Comparison of ENCODE assay signal across 19 cellular contexts in the genomic region with DNA sequence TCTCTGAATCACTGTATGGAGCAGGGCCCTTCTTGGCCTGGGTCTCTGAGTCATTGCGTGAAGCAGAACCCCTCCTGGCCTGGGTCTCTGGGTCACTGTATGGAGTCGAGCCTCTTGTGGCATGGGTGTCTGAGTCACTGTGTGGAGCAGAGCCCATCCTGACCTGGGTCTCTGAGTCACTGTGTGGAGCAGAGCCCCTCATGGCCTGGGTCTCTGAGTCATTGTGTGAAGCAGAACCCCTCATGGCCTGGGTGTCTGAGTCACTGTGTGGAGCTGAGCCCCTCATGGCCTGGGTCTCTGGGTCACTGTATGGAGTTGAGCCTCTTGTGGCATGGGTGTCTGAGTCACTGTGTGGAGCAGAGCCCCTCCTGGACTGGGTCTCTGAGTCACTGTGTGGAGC.
DNase-seq lines count a peak whose midpoint lies in the region; ATAC-seq and TF ChIP-seq lines count a peak whose summit lies in the region.
"Had no signal": no experiment of that assay in that cellular context is flagged by ENCODE, and none has a peak within 500 bp of the region (broad histone marks: within the 10 kb centered on the region; RNA-seq: fewer than 3 reads in every experiment).

No MANE protein-coding gene starts in this region.

- H3K36me3 ChIP-seq in mesenchymal stem cell (ENCODE audit: control insufficient read depth in 1 of 2, insufficient read depth in 2 of 2, low read depth in 1 of 2, low read length in 2 of 2) (no peaks in the 10 kb centered on the region), mucosa of descending colon (ENCODE audit: low read depth) (no peaks in the 10 kb centered on the region)
- H3K36me3 ChIP-seq: gastrocnemius medialis, tibial nerve had no signal

- no peak overlapping the region for H4K91ac ChIP-seq in mesenchymal stem cell (ENCODE audit: low read length)

- H3K9ac ChIP-seq in mesenchymal stem cell (ENCODE audit: low read length), result no peak overlapping the region

- WGBS in mesenchymal stem cell, result 73% methylated on average over 2 of the region's 2 CpGs

- peaks cover 11% of the 10 kb centered on the region for H3K9me3 Mint-ChIP-seq in activated CD8-positive, alpha-beta T cell treated with anti-CD3 and anti-CD28 coated beads for 36 hours
- no peaks in the 10 kb centered on the region for H3K9me3 Mint-ChIP-seq in activated CD8-positive, alpha-beta T cell treated with anti-CD3 and anti-CD28 coated beads, Interleukin-2, amount 10 ng/mL, durations not matched to agents 7 days and 5 days (ENCODE audit: insufficient read depth)

- no peak overlapping the region for H2BK120ac ChIP-seq in mesenchymal stem cell (ENCODE audit: low read depth, low read length)

- intact Hi-C loops in activated CD8-positive, alpha-beta T cell treated with anti-CD3 and anti-CD28 coated beads for 36 hours (cut with micrococcal nuclease), result no loop called here
- intact Hi-C loops in mucosa of descending colon (cut with DNase I, micrococcal nuclease), result no loop called here

- H3K4me2 ChIP-seq in mesenchymal stem cell (ENCODE audit: low read length, poor library complexity, severe bottlenecking), result no peak overlapping the region
- H3K4me2 ChIP-seq: PC-9 had no signal

- POLR2A ChIA-PET in activated CD8-positive, alpha-beta T cell treated with anti-CD3 and anti-CD28 coated beads for 36 hours (lab: Charles Lee), result no interaction called here
- POLR2A ChIA-PET in activated CD8-positive, alpha-beta T cell treated with anti-CD3 and anti-CD28 coated beads, Interleukin-2, amount 10 ng/mL, durations not matched to agents 7 days and 5 days (lab: Charles Lee), result no interaction called here
- POLR2A ChIA-PET in RWPE1 (lab: Yijun Ruan, JAX; ENCODE audit: low non-redundant PET), result no interaction called here

- no peaks in the 10 kb centered on the region for H3K79me1 ChIP-seq in mesenchymal stem cell (replicated peaks; ENCODE audit: low read length, poor library complexity, severe bottlenecking)

- no peak overlapping the region for H3K23ac ChIP-seq in mesenchymal stem cell (ENCODE audit: low read length in 2 of 2)

- H2BK15ac ChIP-seq in mesenchymal stem cell (ENCODE audit: low read depth, poor library complexity, severe bottlenecking), result no peak overlapping the region

- H3K27ac ChIP-seq in mesenchymal stem cell (ENCODE audit: low read length, poor library complexity, severe bottlenecking) (no peak overlapping the region), RWPE1 (no peak overlapping the region)
- H3K27ac ChIP-seq: coronary artery, gastrocnemius medialis, PC-9, tibial nerve had no signal

- no peak overlapping the region for H3K4me3 Mint-ChIP-seq in activated CD8-positive, alpha-beta T cell treated with anti-CD3 and anti-CD28 coated beads for 36 hours
- no peak overlapping the region for H3K4me3 Mint-ChIP-seq in activated CD8-positive, alpha-beta T cell treated with anti-CD3 and anti-CD28 coated beads, Interleukin-2, amount 10 ng/mL, durations not matched to agents 7 days and 5 days

- H3K4ac ChIP-seq in mesenchymal stem cell (ENCODE audit: low read depth in 1 of 2, low read length in 2 of 2), result no peak overlapping the region

- H3K4me1 ChIP-seq in mesenchymal stem cell (ENCODE audit: control insufficient read depth, insufficient read depth, low read depth, low read length), result peaks cover 5% of the 10 kb centered on the region
- H3K4me1 ChIP-seq in mucosa of descending colon (ENCODE audit: low read depth), result no peaks in the 10 kb centered on the region
- H3K4me1 ChIP-seq: gastrocnemius medialis, tibial nerve had no signal

- H2BK12ac ChIP-seq in mesenchymal stem cell (ENCODE audit: low read length in 2 of 2), result no peak overlapping the region

- no peak overlapping the region for H3K18ac ChIP-seq in mesenchymal stem cell (ENCODE audit: low read depth in 1 of 2, low read length in 2 of 2)

- H2AK5ac ChIP-seq in mesenchymal stem cell (ENCODE audit: low read length, severe bottlenecking), result no peak overlapping the region

- peak; percentile 13 for DNase-seq in activated CD8-positive, alpha-beta T cell treated with anti-CD3 and anti-CD28 coated beads for 36 hours
- no peak for DNase-seq in activated CD8-positive, alpha-beta T cell treated with anti-CD3 and anti-CD28 coated beads, Interleukin-2, amount 10 ng/mL, durations not matched to agents 7 days and 5 days
- DNase-seq in HK-2 (ENCODE audit: unreplicated experiment) (peak; percentile 35), amniotic epithelial cell (ENCODE audit: low read depth) (peak; percentile 13), mesenchymal stem cell (peak; percentile 17), mucosa of descending colon (no peak), RWPE1 (ENCODE audit: low spot score) (no peak)
- no peak for DNase-seq in stimulated activated CD4-positive, alpha-beta T cell treated with anti-CD3 and anti-CD28 coated beads, Interleukin-2, amount 100 ng/mL, for 48 hours
- DNase-seq: activated CD8-positive, alpha-beta memory T cell treated with anti-CD3 and anti-CD28 coated beads for 24 hours; activated effector memory CD4-positive, alpha-beta T cell treated with anti-CD3 and anti-CD28 coated beads, Interleukin-2, amount 50 U/mL, for 16 hours; gastrocnemius medialis; left ventricle myocardium superior; NCI-H1417; NCI-H2171; NCI-H82; PC-9; stimulated activated CD4-positive, alpha-beta T cell treated with anti-CD3 and anti-CD28 coated beads, Interleukin-4, amount 100 ng/mL, for 4 hours had no signal

- H3K27me3 ChIP-seq in mesenchymal stem cell (ENCODE audit: control insufficient read depth in 1 of 2, insufficient read depth in 1 of 2, low read length in 2 of 2), result peaks cover 14 to 49% of the 10 kb centered on the region in 2 experiments

- peaks cover 2% of the 10 kb centered on the region for H3K4me1 Mint-ChIP-seq in activated CD8-positive, alpha-beta T cell treated with anti-CD3 and anti-CD28 coated beads for 36 hours (ENCODE audit: low read depth)
- no peaks in the 10 kb centered on the region for H3K4me1 Mint-ChIP-seq in activated CD8-positive, alpha-beta T cell treated with anti-CD3 and anti-CD28 coated beads, Interleukin-2, amount 10 ng/mL, durations not matched to agents 7 days and 5 days (ENCODE audit: low read depth)

- H3K9me3 ChIP-seq in mesenchymal stem cell (ENCODE audit: control insufficient read depth, low read length), result peaks cover 17% of the 10 kb centered on the region
- H3K9me3 ChIP-seq in mucosa of descending colon, result no peaks in the 10 kb centered on the region
- H3K9me3 ChIP-seq: gastrocnemius medialis had no signal

- H3K27ac Mint-ChIP-seq in activated CD8-positive, alpha-beta T cell treated with anti-CD3 and anti-CD28 coated beads for 36 hours, result no peak overlapping the region
- no peak overlapping the region for H3K27ac Mint-ChIP-seq in activated CD8-positive, alpha-beta T cell treated with anti-CD3 and anti-CD28 coated beads, Interleukin-2, amount 10 ng/mL, durations not matched to agents 7 days and 5 days

- no peak overlapping the region for H2BK5ac ChIP-seq in mesenchymal stem cell (ENCODE audit: low read depth, low read length, poor library complexity, severe bottlenecking)

- H2AFZ ChIP-seq in mesenchymal stem cell (ENCODE audit: low read depth, low read length), result no peak overlapping the region
- H2AFZ ChIP-seq: PC-9 had no signal

- no peak overlapping the region for H4K8ac ChIP-seq in mesenchymal stem cell (ENCODE audit: low read length)

- no peak overlapping the region for H3K14ac ChIP-seq in mesenchymal stem cell (ENCODE audit: low read length in 2 of 2)

- peak; percentile 51 for ATAC-seq in activated CD8-positive, alpha-beta T cell treated with anti-CD3 and anti-CD28 coated beads for 36 hours
- no peak for ATAC-seq in activated CD8-positive, alpha-beta T cell treated with anti-CD3 and anti-CD28 coated beads, Interleukin-2, amount 10 ng/mL, durations not matched to agents 7 days and 5 days
- no peak for ATAC-seq in mucosa of descending colon
- ATAC-seq: gastrocnemius medialis, left ventricle myocardium superior had no signal

- peaks cover 7% of the 10 kb centered on the region for H3K27me3 Mint-ChIP-seq in activated CD8-positive, alpha-beta T cell treated with anti-CD3 and anti-CD28 coated beads for 36 hours
- H3K27me3 Mint-ChIP-seq in activated CD8-positive, alpha-beta T cell treated with anti-CD3 and anti-CD28 coated beads, Interleukin-2, amount 10 ng/mL, durations not matched to agents 7 days and 5 days (ENCODE audit: low read depth), result peaks cover 4% of the 10 kb centered on the region

- CTCF ChIA-PET in activated CD8-positive, alpha-beta T cell treated with anti-CD3 and anti-CD28 coated beads for 36 hours (lab: Charles Lee), result no interaction called here
- CTCF ChIA-PET in activated CD8-positive, alpha-beta T cell treated with anti-CD3 and anti-CD28 coated beads, Interleukin-2, amount 10 ng/mL, durations not matched to agents 7 days and 5 days (lab: Charles Lee), result no interaction called here
- CTCF ChIA-PET in RWPE1 (lab: Yijun Ruan, JAX), result interaction anchor here (0.6 kb wide), 1 partner anchor 21 kb away, joined by 3 read pairs; no protein-coding TSS in a partner anchor

- no peaks in the 10 kb centered on the region for H3K36me3 Mint-ChIP-seq in activated CD8-positive, alpha-beta T cell treated with anti-CD3 and anti-CD28 coated beads for 36 hours (ENCODE audit: low read depth)
- H3K36me3 Mint-ChIP-seq in activated CD8-positive, alpha-beta T cell treated with anti-CD3 and anti-CD28 coated beads, Interleukin-2, amount 10 ng/mL, durations not matched to agents 7 days and 5 days (ENCODE audit: low read depth), result no peaks in the 10 kb centered on the region

- TF ChIP-seq CTCF in activated CD8-positive, alpha-beta T cell treated with anti-CD3 and anti-CD28 coated beads for 36 hours (IDR thresholded peaks at IDR 0.05), result no peak
- no peak for TF ChIP-seq CTCF in mucosa of descending colon (IDR thresholded peaks at IDR 0.05)
- no peak for TF ChIP-seq CTCF in RWPE1 (conservative IDR thresholded peaks at IDR 0.05; ENCODE audit: low read depth)

- H3K4me3 ChIP-seq in mesenchymal stem cell (ENCODE audit: insufficient read depth in 1 of 2, low read depth in 1 of 2, low read length in 2 of 2) (no peak overlapping the region), mucosa of descending colon (no peak overlapping the region)
- H3K4me3 ChIP-seq: coronary artery, gastrocnemius medialis, PC-9, tibial nerve had no signal

Comparison
In these comparisons a context has a peak if more than half of its experiments do, and no peak if none do; other contexts are left out.
1. DNase-seq: peak in activated CD8-positive, alpha-beta T cell treated with anti-CD3 and anti-CD28 coated beads for 36 hours (single experiment), HK-2 (single experiment), amniotic epithelial cell (single experiment) and mesenchymal stem cell (single experiment); none in activated CD8-positive, alpha-beta T cell treated with anti-CD3 and anti-CD28 coated beads, Interleukin-2, amount 10 ng/mL, durations not matched to agents 7 days and 5 days (single experiment), mucosa of descending colon (0 of 3), stimulated activated CD4-positive, alpha-beta T cell treated with anti-CD3 and anti-CD28 coated beads, Interleukin-2, amount 100 ng/mL, for 48 hours (0 of 2) and RWPE1 (single experiment).